Comparison of ENCODE assay signal across 15 cellular contexts in the genomic region with DNA sequence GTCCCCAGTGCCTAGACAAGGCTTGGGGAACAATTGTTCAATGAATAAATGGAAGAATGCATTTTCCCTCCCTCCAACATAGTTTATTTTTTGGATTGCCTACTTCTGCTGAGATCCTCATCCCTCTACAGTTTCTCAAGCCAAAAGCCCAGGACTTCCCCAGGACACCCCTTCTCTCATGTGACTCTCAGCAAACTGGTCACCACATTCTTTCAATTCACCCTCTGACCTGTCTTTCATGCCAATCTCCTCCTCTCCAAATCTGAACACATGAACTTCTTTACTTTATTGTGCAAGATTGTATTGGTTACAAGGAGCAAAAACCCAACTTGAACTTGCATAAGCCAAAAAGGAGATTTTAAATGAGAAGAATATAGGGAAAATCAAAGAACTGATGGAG.
A peak's percentile ranks its signal among the peaks of the same experiment; 100 is the strongest.
DNase-seq lines count a peak whose midpoint lies in the region; ATAC-seq and TF ChIP-seq lines count a peak whose summit lies in the region.
"Had no signal": no experiment of that assay in that cellular context is flagged by ENCODE, and none has a peak within 500 bp of the region (broad histone marks: within the 10 kb centered on the region; RNA-seq: fewer than 3 reads in every experiment).

No MANE protein-coding gene starts in this region.

- no peak for DNase-seq in progenitor cell of endocrine pancreas (ENCODE audit: low spot score, unreplicated experiment)
- no peak for DNase-seq in foreskin melanocyte
- DNase-seq in DMS53 treated with DMSO at 0.1 percent for 48 hours (lab: John Stamatoyannopoulos, UW; ENCODE audit: unreplicated experiment), result no peak
- DNase-seq in GM13976 (ENCODE audit: low spot score), result no peak
- DNase-seq in stimulated activated CD4-positive, alpha-beta T cell treated with anti-CD3 and anti-CD28 coated beads, Interleukin-4, amount 100 ng/mL, for 1 hour, result no peak
- DNase-seq: activated CD4-positive, alpha-beta T cell treated with anti-CD3 and anti-CD28 coated beads for 36 hours; activated naive CD8-positive, alpha-beta T cell treated with anti-CD3 and anti-CD28 coated beads, Interleukin-2, amount 10 ng/mL, durations not matched to agents 7 days and 5 days; activated T-cell treated with anti-CD3 and anti-CD28 coated beads for 4 hours; Calu3; GOT3; T-helper 2 cell had no signal

- H3K9me3 Mint-ChIP-seq in progenitor cell of endocrine pancreas (ENCODE audit: low read depth), result no peaks in the 10 kb centered on the region

- H3K9me3 ChIP-seq in gastroesophageal sphincter, result no peaks in the 10 kb centered on the region
- H3K9me3 ChIP-seq: prostate gland had no signal

- no peak overlapping the region for H2AFZ ChIP-seq in ACC112 (ENCODE audit: low read length, unreplicated experiment)

- no peak overlapping the region for H3K4me3 Mint-ChIP-seq in progenitor cell of endocrine pancreas (ENCODE audit: low read depth)
- H3K4me3 Mint-ChIP-seq: activated CD4-positive, alpha-beta T cell treated with anti-CD3 and anti-CD28 coated beads for 36 hours; activated naive CD8-positive, alpha-beta T cell treated with anti-CD3 and anti-CD28 coated beads, Interleukin-2, amount 10 ng/mL, durations not matched to agents 7 days and 5 days had no signal

- peak; percentile 59 for ATAC-seq in gastroesophageal sphincter
- ATAC-seq: activated CD4-positive, alpha-beta T cell treated with anti-CD3 and anti-CD28 coated beads for 36 hours had no signal

- no peaks in the 10 kb centered on the region for H3K36me3 Mint-ChIP-seq in progenitor cell of endocrine pancreas (ENCODE audit: insufficient read depth)

- TF ChIP-seq CTCF in VCaP (conservative IDR thresholded peaks at IDR 0.05), result no peak
- TF ChIP-seq CTCF in gastroesophageal sphincter (IDR thresholded peaks at IDR 0.05), result no peak
- TF ChIP-seq CTCF in progenitor cell of endocrine pancreas (IDR thresholded peaks at IDR 0.05; ENCODE audit: unreplicated experiment), result no peak
- TF ChIP-seq CTCF in GM13976 (IDR thresholded peaks at IDR 0.05; ENCODE audit: borderline replicate concordance, control extremely low read depth, extremely low read depth, insufficient read depth, missing control alignments), result no peak

- H3K4me1 Mint-ChIP-seq in progenitor cell of endocrine pancreas (ENCODE audit: low read depth), result peaks cover 45% of the 10 kb centered on the region

- H3K4me3 ChIP-seq in ACC112 (ENCODE audit: low read depth, low read length) (no peak overlapping the region), gastroesophageal sphincter (no peak overlapping the region)
- H3K4me3 ChIP-seq: prostate gland had no signal

- H3K4me1 ChIP-seq in ACC112 (ENCODE audit: control insufficient read depth, insufficient read depth, low read length, unreplicated experiment), result peaks cover 57% of the 10 kb centered on the region
- peaks cover 0 to 49% (median 7%) of the 10 kb centered on the region in 3 donors for H3K4me1 ChIP-seq in gastroesophageal sphincter

- H3K36me3 ChIP-seq in ACC112 (ENCODE audit: insufficient read depth, low read length) (no peaks in the 10 kb centered on the region), gastroesophageal sphincter (no peaks in the 10 kb centered on the region)
- H3K36me3 ChIP-seq: prostate gland had no signal

- H3K79me2 ChIP-seq in ACC112 (ENCODE audit: control insufficient read depth, insufficient read depth, low read length, unreplicated experiment), result no peaks in the 10 kb centered on the region

- H3K27ac ChIP-seq in ACC112 (ENCODE audit: low read depth, low read length), result peak overlapping the region; percentile 82
- H3K27ac ChIP-seq in VCaP, result peak overlapping the region; percentile 96
- peak overlapping the region in 3 of 4 donors; percentile 57 to 67 (median 63) for H3K27ac ChIP-seq in gastroesophageal sphincter

- H3K27me3 Mint-ChIP-seq in progenitor cell of endocrine pancreas, result peaks cover 23% of the 10 kb centered on the region
- H3K27me3 Mint-ChIP-seq: activated naive CD8-positive, alpha-beta T cell treated with anti-CD3 and anti-CD28 coated beads, Interleukin-2, amount 10 ng/mL, durations not matched to agents 7 days and 5 days had no signal

- TF ChIP-seq EP300 in gastroesophageal sphincter (IDR thresholded peaks at IDR 0.05), result no peak

- no peaks in the 10 kb centered on the region for H3K27me3 ChIP-seq in ACC112 (ENCODE audit: insufficient read depth, low read length)
- no peaks in the 10 kb centered on the region for H3K27me3 ChIP-seq in gastroesophageal sphincter

- in situ Hi-C loops in GM13976 (cut with MboI; ENCODE audit: low sequenced_read_pairs, unreplicated experiment), result no loop called here

- peak overlapping the region; percentile 26 for H3K27ac Mint-ChIP-seq in progenitor cell of endocrine pancreas
- H3K27ac Mint-ChIP-seq: activated CD4-positive, alpha-beta T cell treated with anti-CD3 and anti-CD28 coated beads for 36 hours had no signal

- no peak for TF ChIP-seq POLR2A in gastroesophageal sphincter (IDR thresholded peaks at IDR 0.05)
